Comparison of ENCODE assay signal across 9 cellular contexts in the genomic region with DNA sequence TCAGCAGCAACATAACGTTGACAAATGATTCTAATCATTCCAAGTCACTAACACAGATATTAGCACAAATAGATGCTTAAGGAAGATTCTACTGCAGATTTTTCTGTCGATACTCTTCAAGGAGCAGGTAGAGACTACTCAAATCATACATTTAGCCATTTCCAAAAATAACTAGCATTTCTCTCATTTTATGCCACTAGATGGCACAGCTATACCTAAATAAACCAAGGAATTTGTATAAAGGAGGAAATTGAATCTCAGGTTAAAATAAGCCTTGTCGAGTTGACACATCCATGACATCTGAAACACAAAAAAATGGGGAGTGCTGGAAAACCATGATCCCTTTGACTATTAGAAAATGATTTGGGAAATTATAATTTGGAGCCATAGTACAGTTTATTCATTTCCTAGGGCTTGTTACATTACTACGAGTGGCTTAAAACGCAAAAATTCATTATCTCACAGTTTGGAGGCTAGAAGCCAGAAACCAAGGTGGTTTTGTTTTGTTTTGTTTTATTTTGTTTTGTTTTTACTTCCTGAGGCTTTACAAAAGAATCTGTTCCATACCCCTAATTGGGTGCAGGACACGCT. TPM values are rescaled to one million over a fixed set of nuclear protein-coding genes. Genes with fewer than 3 reads are reported as not detected.
DNase-seq lines count a peak whose midpoint lies in the region; ATAC-seq, FAIRE-seq and TF ChIP-seq lines count a peak whose summit lies in the region.
"Had no signal": no experiment of that assay in that cellular context is flagged by ENCODE, and none has a peak within 500 bp of the region (broad histone marks: within the 10 kb centered on the region; RNA-seq: fewer than 3 reads in every experiment).

No MANE protein-coding gene starts in this region.

- no peak overlapping the region for H3K27ac ChIP-seq in A549
- H3K27ac ChIP-seq in body of pancreas, result no peak overlapping the region
- H3K27ac ChIP-seq in HepG2 (ENCODE audit: extremely low read length, insufficient read depth, low read length), result no peak overlapping the region

- DNase-seq in A549 (ENCODE audit: low read depth in 1 of 2, low spot score in 1 of 2) (peak; percentile 52 to 55), GM13976 (ENCODE audit: low spot score) (peak; percentile 12), NCI-H2196 (lab: John Stamatoyannopoulos, UW; ENCODE audit: unreplicated experiment) (peak; percentile 65), body of pancreas (no peak), HepG2 (ENCODE audit: low spot score) (peak; percentile 21), nucleus accumbens (lab: John Stamatoyannopoulos, UW) (no peak), HuH-7.5 (ENCODE audit: low spot score) (no peak)

- 45% methylated on average over 6 of the region's 6 CpGs for WGBS in A549 (ENCODE audit: missing lambda C conversion rate)
- 48 to 50% methylated on average over 6 of the region's 6 CpGs for WGBS in body of pancreas, 2 donors
- 47% methylated on average over 6 of the region's 6 CpGs for WGBS in HepG2 (ENCODE audit: low lambda C conversion rate)

- BruUV-seq in HepG2 (replicated peaks; lab: Mats Ljungman, UMichigan), result no TSS peak

- TF ChIP-seq EP300 in A549 (IDR thresholded peaks at IDR 0.05) (no peak), HepG2 (IDR thresholded peaks at IDR 0.05; ENCODE audit: low read depth in 2 of 2, low read length in 2 of 2) (no peak), HepG2 (CRISPR knock-in tag; IDR thresholded peaks at IDR 0.05; ENCODE audit: borderline replicate concordance) (no peak)

- TF ChIP-seq RAD21 in A549 (conservative IDR thresholded peaks at IDR 0.05 in 1 of 2, IDR thresholded peaks at IDR 0.05 in 1 of 2), result peak; percentile 80 to 83
- no peak for TF ChIP-seq RAD21 in HepG2 (CRISPR knock-in tag; IDR thresholded peaks at IDR 0.05)

- H3K4me3 ChIP-seq in A549 (no peak overlapping the region), body of pancreas (no peak overlapping the region), HepG2 (replicated peaks in 1 of 3; ENCODE audit: insufficient read depth in 1 of 3, low read depth in 2 of 3, low read length in 3 of 3) (no peak overlapping the region)

- TF ChIP-seq CTCF in A549 (IDR thresholded peaks at IDR 0.05) (peak; percentile 80), GM13976 (IDR thresholded peaks at IDR 0.05; ENCODE audit: borderline replicate concordance, control extremely low read depth, extremely low read depth, insufficient read depth, missing control alignments) (peak; percentile 21), body of pancreas (IDR thresholded peaks at IDR 0.05) (peak; percentile 18 to 72 (median 54)), HepG2 (CRISPR knock-in tag; IDR thresholded peaks at IDR 0.05) (peak; percentile 57)

- H3K9me3 ChIP-seq in A549 (no peaks in the 10 kb centered on the region), body of pancreas (no peaks in the 10 kb centered on the region), HepG2 (ENCODE audit: low read length) (no peaks in the 10 kb centered on the region)

- H3K4me2 ChIP-seq in A549 (no peak overlapping the region), HepG2 (ENCODE audit: low read depth, low read length) (no peak overlapping the region)

- H3K27me3 ChIP-seq in body of pancreas (no peaks in the 10 kb centered on the region), HepG2 (ENCODE audit: control insufficient read depth in 1 of 2, insufficient read depth in 2 of 2, low read length in 2 of 2) (no peaks in the 10 kb centered on the region)

- H3K4me1 ChIP-seq in A549 (no peaks in the 10 kb centered on the region), body of pancreas (no peaks in the 10 kb centered on the region), HepG2 (ENCODE audit: insufficient read depth, low read length) (peaks cover 12% of the 10 kb centered on the region)

- no peaks in the 10 kb centered on the region for H4K20me1 ChIP-seq in HepG2 (ENCODE audit: insufficient read depth, low read length)

- intact Hi-C loops in body of pancreas (cut with DNase I) (no loop called here), HepG2 (cut with micrococcal nuclease; ENCODE audit: unreplicated experiment) (loop anchor here (10.0 kb wide), 1 partner anchor 512 kb away; no protein-coding TSS in a partner anchor)

- no peaks in the 10 kb centered on the region for H3K36me3 ChIP-seq in body of pancreas (replicated peaks in 1 of 2; ENCODE audit: insufficient read depth in 1 of 2, low read depth in 2 of 2)
- H3K36me3 ChIP-seq in HepG2 (replicated peaks in 1 of 2; ENCODE audit: control insufficient read depth in 1 of 2, insufficient read depth in 2 of 2, low read length in 2 of 2), result no peaks in the 10 kb centered on the region

- no peak overlapping the region for H3K9ac ChIP-seq in HepG2 (ENCODE audit: insufficient read depth, low read depth, low read length)

- H3K79me2 ChIP-seq in HepG2 (ENCODE audit: insufficient read depth, low read length), result no peaks in the 10 kb centered on the region

- TF ChIP-seq POLR2A in A549 (IDR thresholded peaks at IDR 0.05; ENCODE audit: low read length) (no peak), body of pancreas (IDR thresholded peaks at IDR 0.05) (no peak), HepG2 (IDR thresholded peaks at IDR 0.05; ENCODE audit: insufficient read depth in 1 of 2, low read depth in 2 of 2, low read length in 2 of 2) (no peak)

- no peak overlapping the region for H2AFZ ChIP-seq in HepG2 (ENCODE audit: low read length)

- POLR2A ChIA-PET in A549 (lab: Yijun Ruan, JAX), result interaction anchor here (1.0 kb wide), 1 partner anchor 349 kb away, joined by 3 read pairs; no protein-coding TSS in a partner anchor
- POLR2A ChIA-PET in HepG2 (lab: Yijun Ruan, JAX), result no interaction called here

- in situ Hi-C loops in GM13976 (cut with MboI; ENCODE audit: low sequenced_read_pairs, unreplicated experiment), result no loop called here
- in situ Hi-C loops in HepG2 (cut with HindIII; ENCODE audit: extremely low pct_ligation_motif_present, low pct_unique_long_range_greater_than_20kb), result loop anchor here (10.0 to 25.0 kb wide), 2 partner anchors 512 to 609 kb away; no protein-coding TSS in a partner anchor

- FAIRE-seq in A549 (lab: Jason Lieb, UNC) (no peak), HepG2 (lab: Jason Lieb, UNC) (no peak)
- FAIRE-seq: GM18507 had no signal

- peak; percentile 73 to 79; a peak in 3 of 6 replicates for ATAC-seq in A549
- ATAC-seq in body of pancreas, result no peak
- peak; percentile 34; the same call in 1 of the 3 replicates for ATAC-seq in HepG2
- no peak for ATAC-seq in HG02852 (IDR thresholded peaks at IDR 0.05; ENCODE audit: unreplicated experiment)

- CTCF ChIA-PET in A549 (lab: Yijun Ruan, JAX), result interaction anchor here (0.8 to 4.4 kb wide), 12 partner anchors 9 to 361 kb away, joined by 3 to 62 read pairs (median 4); no protein-coding TSS in a partner anchor
- CTCF ChIA-PET in HepG2 (lab: Yijun Ruan, JAX; ENCODE audit: low intra/inter-chr PET ratio, low total read pairs), result interaction anchor here (1.1 to 2.9 kb wide), 2 partner anchors 30 to 349 kb away, joined by 5 to 14 read pairs; no protein-coding TSS in a partner anchor

TF ChIP-seq in A549, 52 proteins besides CTCF, POLR2A, EP300 and RAD21:
- no peak for TF ChIP-seq POLR2AphosphoS2 (conservative IDR thresholded peaks at IDR 0.05; ENCODE audit: low read length)
- TF ChIP-seq JUNB (IDR thresholded peaks at IDR 0.05), result no peak
- TF ChIP-seq SMC3 (IDR thresholded peaks at IDR 0.05), result peak; percentile 79
- no peak for TF ChIP-seq CHD2 (IDR thresholded peaks at IDR 0.05; ENCODE audit: low read length, partially characterized antibody)
TF ChIP-seq in A549: peak in this region for 1.

TF ChIP-seq in HepG2, 621 proteins besides CTCF, POLR2A, EP300 and RAD21:
- TF ChIP-seq HDAC6 (IDR thresholded peaks at IDR 0.05; ENCODE audit: low read depth, low read length), result no peak
- TF ChIP-seq SMC3 (IDR thresholded peaks at IDR 0.05; ENCODE audit: low read length), result peak; percentile 19; the same call in 1 of the 2 replicates
- peak; percentile 74 for TF ChIP-seq STAG1 (CRISPR knock-in tag; IDR thresholded peaks at IDR 0.05)

RNA-seq across cellular contexts. Expression of a gene that starts 59.5 kb away (rescaled TPM):
- polyA plus RNA-seq in A549 (2011; rRNA removed) (not detected in 2 replicates), A549 (2017; fragmentation: RNase III; extraction: RNeasy Plus Mini Kit Qiagen cat#74134 plus additional on column Dnase treatment) (not detected in 3 replicates), HepG2 (2011; rRNA removed) (not detected in 2 replicates)
- polyA plus RNA-seq in A549 (2012; cell fraction: cytosol; rRNA removed), result not detected in 2 replicates
- polyA plus RNA-seq in A549 (2012; cell fraction: nucleus; rRNA removed), result not detected in 2 replicates
- not detected in 2 replicates for polyA minus RNA-seq in A549 (2011; rRNA and poly(A)+ RNA removed)
- total RNA-seq in body of pancreas (not detected), HepG2 (2016; rRNA removed; fragmentation: Illumina TruSeq; extraction: Trizol) (not detected in 2 replicates)
- not detected in 2 replicates for total RNA-seq in HepG2 (2016; cell fraction: cytosol; rRNA removed; fragmentation: Illumina TruSeq; extraction: Trizol; ENCODE audit: low read depth)
- total RNA-seq in HepG2 (2016; cell fraction: insoluble cytoplasmic fraction; rRNA removed; fragmentation: Illumina TruSeq; extraction: Trizol), result not detected in 2 replicates
- not detected in 2 replicates for total RNA-seq in HepG2 (2016; cell fraction: membrane; rRNA removed; fragmentation: Illumina TruSeq; extraction: Trizol)
- total RNA-seq in HepG2 (2016; cell fraction: nucleus; rRNA removed; fragmentation: Illumina TruSeq; extraction: Trizol), result not detected in 2 replicates
- not detected in 2 replicates for polyA plus RNA-seq in HepG2 (2011; cell fraction: cytosol; rRNA removed)
- polyA plus RNA-seq in HepG2 (2011; cell fraction: nucleus; rRNA removed), result not detected in 2 replicates
- not detected in 2 replicates for polyA plus RNA-seq in HepG2 (2012)
- not detected in 2 replicates for polyA plus RNA-seq in HepG2 (2016; cell fraction: cytosol; fragmentation: Illumina TruSeq; extraction: Trizol; ENCODE audit: low read depth)
- not detected in 2 replicates for polyA plus RNA-seq in HepG2 (2016; cell fraction: insoluble cytoplasmic fraction; fragmentation: Illumina TruSeq; extraction: Trizol; ENCODE audit: low read depth)
- polyA plus RNA-seq in HepG2 (2016; cell fraction: membrane; fragmentation: Illumina TruSeq; extraction: Trizol; ENCODE audit: low read depth), result not detected in 2 replicates
- polyA plus RNA-seq in HepG2 (2016; cell fraction: nucleus; fragmentation: Illumina TruSeq; extraction: Trizol; ENCODE audit: insufficient read depth, low read depth), result not detected in 2 replicates
- polyA minus RNA-seq in HepG2 (2011; rRNA and poly(A)+ RNA removed; ENCODE audit: low replicate concordance), result not detected in 2 replicates
- polyA minus RNA-seq in HepG2 (2011; cell fraction: cytosol; rRNA and poly(A)+ RNA removed), result not detected in 2 replicates
- not detected in 2 replicates for polyA minus RNA-seq in HepG2 (2011; cell fraction: nucleus; rRNA and poly(A)+ RNA removed)

Comparison
In these comparisons a context has a peak if more than half of its experiments do, and no peak if none do; other contexts are left out.
1. ATAC-seq: peak in A549 (2 of 2) and HepG2 (single experiment); none in body of pancreas (single experiment) and HG02852 (single experiment).
2. DNase-seq: peak in A549 (2 of 2), GM13976 (single experiment), NCI-H2196 (single experiment) and HepG2 (single experiment); none in body of pancreas (0 of 4), nucleus accumbens (0 of 56) and HuH-7.5 (single experiment).
3. CTCF ChIP-seq: peak in every context shown above with its lines; median percentile 80 in A549; 57 in HepG2; 54 in body of pancreas; 21 in GM13976.